9 cellular contexts compared by ENCODE assay signal in genomic region chr13:19169496-19169895, GRCh38. TPM values are rescaled to one million over a fixed set of nuclear protein-coding genes. Genes with fewer than 3 reads are reported as not detected.
"Had no signal": no experiment of that assay in that cellular context is flagged by ENCODE, and none has a peak within 500 bp of the region (broad histone marks: within the 10 kb centered on the region; RNA-seq: fewer than 3 reads in every experiment).

No MANE protein-coding gene starts in this region.

- H3K27ac ChIP-seq: HL-60 had no signal

- H3K4me3 ChIP-seq: K562 had no signal

- ATAC-seq: HepG2, K562 had no signal

- FAIRE-seq: HepG2, HTR-8/SVneo, K562 had no signal

- DNase-seq: IMR-90, KBM-7, KG1 had no signal

RNA-seq across cellular contexts. Expression of gene TUBA3C, which starts 12.1 kb away (rescaled TPM):
- total RNA-seq: HepG2, HT-29, IMR-90 had no signal
- polyA plus RNA-seq: HepG2, IgD-negative memory B cell, IMR-90 had no signal
